In genomic region chr12:91222746-91223145, GRCh38 we compare ENCODE assay signal across 15 cellular contexts. TPM values are rescaled to one million over a fixed set of nuclear protein-coding genes. Genes with fewer than 3 reads are reported as not detected.
DNase-seq lines count a peak whose midpoint lies in the region; ATAC-seq and TF ChIP-seq lines count a peak whose summit lies in the region.
"Had no signal": no experiment of that assay in that cellular context is flagged by ENCODE, and none has a peak within 500 bp of the region (broad histone marks: within the 10 kb centered on the region; RNA-seq: fewer than 3 reads in every experiment).

No MANE protein-coding gene starts in this region.

- BruUV-seq in mammary epithelial cell (replicated peaks; lab: Mats Ljungman, UMichigan): no TSS peak

- in situ Hi-C loops in mammary epithelial cell (cut with MboI; ENCODE audit: low sequenced_read_pairs in 2 of 2): no loop called here

- H2AFZ ChIP-seq in SK-N-SH (ENCODE audit: low read depth) (peak overlapping the region; percentile 54; the same call in 1 of the 2 replicates), mammary epithelial cell (ENCODE audit: low read depth, low read length) (no peak overlapping the region), hepatocyte (no peak overlapping the region)
- H2AFZ ChIP-seq: parathyroid adenoma had no signal

- H3K4me2 ChIP-seq in SK-N-SH (no peak overlapping the region), mammary epithelial cell (ENCODE audit: insufficient read depth, low read depth, low read length) (no peak overlapping the region), hepatocyte (peak overlapping the region; percentile 10)

- TF ChIP-seq RAD21 in SK-N-SH (IDR thresholded peaks at IDR 0.05; ENCODE audit: low read length): no peak

- DNase-seq in SK-N-SH: no peak
- peak; percentile 11 for DNase-seq in mammary epithelial cell
- no peak for DNase-seq in hepatocyte (ENCODE audit: low spot score)
- DNase-seq in GF-D8 (lab: John Stamatoyannopoulos, UW): no peak
- no peak for DNase-seq in T-helper 1 cell
- no peak for DNase-seq in epidermal melanocyte (ENCODE audit: insufficient read length, low spot score)
- DNase-seq: activated T-cell treated with anti-CD3 and anti-CD28 coated beads, Interleukin-2, amount 50 U/mL, for 48 hours; dermis blood vessel endothelial cell; gastrocnemius medialis; NCI-H2107; NCI-H82 had no signal

- H3K9ac ChIP-seq in SK-N-SH: no peak overlapping the region
- no peak overlapping the region for H3K9ac ChIP-seq in mammary epithelial cell (ENCODE audit: insufficient read depth, low read length)
- H3K9ac ChIP-seq: parathyroid adenoma had no signal

- H3K27ac ChIP-seq in SK-N-SH (ENCODE audit: low read depth in 2 of 2, low read length in 1 of 2) (peak overlapping the region in 1 of 2 experiments; percentile 58; a peak in 2 of 4 replicates), mammary epithelial cell (ENCODE audit: insufficient read depth, low read depth, low read length) (no peak overlapping the region), hepatocyte (peak overlapping the region; percentile 27), urinary bladder (ENCODE audit: low read depth) (peak overlapping the region; percentile 38)
- H3K27ac ChIP-seq: 22Rv1, parathyroid adenoma had no signal

- H4K20me1 ChIP-seq in SK-N-SH (ENCODE audit: insufficient read depth): no peaks in the 10 kb centered on the region
- H4K20me1 ChIP-seq in mammary epithelial cell (ENCODE audit: insufficient read depth, low read length): no peaks in the 10 kb centered on the region
- no peaks in the 10 kb centered on the region for H4K20me1 ChIP-seq in hepatocyte (ENCODE audit: insufficient read depth, poor library complexity, severe bottlenecking)

- no peak for ATAC-seq in SK-N-SH treated with all-trans-retinoic acid at 6 μM for 48 hours
- ATAC-seq: gastrocnemius medialis had no signal

- POLR2A ChIA-PET in SK-N-SH (lab: Yijun Ruan, JAX): no interaction called here

- TF ChIP-seq CTCF in SK-N-SH (IDR thresholded peaks at IDR 0.05) (no peak), mammary epithelial cell (conservative IDR thresholded peaks at IDR 0.05 in 1 of 2, IDR thresholded peaks at IDR 0.05 in 1 of 2; ENCODE audit: extremely low read depth in 1 of 2, insufficient read depth in 1 of 2, low read depth in 1 of 2, low read length in 2 of 2) (no peak), hepatocyte (IDR thresholded peaks at IDR 0.05; ENCODE audit: poor library complexity) (no peak)

- dilution Hi-C loops in mammary epithelial cell (cut with HindIII; ENCODE audit: low sequenced_read_pairs): no loop called here

- intact Hi-C loops in mammary epithelial cell (cut with micrococcal nuclease): no loop called here

- H3K27me3 ChIP-seq in SK-N-SH (ENCODE audit: insufficient read depth) (no peaks in the 10 kb centered on the region), mammary epithelial cell (ENCODE audit: insufficient read depth, low read length) (peaks cover 4% of the 10 kb centered on the region), hepatocyte (no peaks in the 10 kb centered on the region)
- H3K27me3 ChIP-seq: gastrocnemius medialis had no signal

- 47% methylated on average over 3 of the region's 3 CpGs for WGBS in SK-N-SH (ENCODE audit: low lambda C conversion rate)
- WGBS in mammary epithelial cell (ENCODE audit: low coverage, missing lambda C conversion rate): 69% methylated on average over 3 of the region's 3 CpGs
- WGBS in hepatocyte (ENCODE audit: low lambda C conversion rate, missing lambda C conversion rate): 68% methylated on average over 3 of the region's 3 CpGs
- WGBS in urinary bladder: 52% methylated on average over 3 of the region's 3 CpGs

- 0 out of 4 replicates have a peak, but pooled peaks cover 0 to 4% of the 10 kb centered on the region in 2 experiments for H3K4me1 ChIP-seq in SK-N-SH (ENCODE audit: control insufficient read depth in 1 of 2, insufficient read depth in 2 of 2, low read depth in 1 of 2, low read length in 1 of 2)
- no peaks in the 10 kb centered on the region for H3K4me1 ChIP-seq in mammary epithelial cell (ENCODE audit: insufficient read depth, low read length)
- no peaks in the 10 kb centered on the region for H3K4me1 ChIP-seq in hepatocyte (ENCODE audit: insufficient read depth)
- no peaks in the 10 kb centered on the region for H3K4me1 ChIP-seq in urinary bladder (ENCODE audit: insufficient read depth)
- H3K4me1 ChIP-seq: gastrocnemius medialis, parathyroid adenoma had no signal

- H3F3A ChIP-seq in SK-N-SH (replicated peaks; ENCODE audit: insufficient read depth): peaks cover 3% of the 10 kb centered on the region

- CTCF ChIA-PET in SK-N-SH (lab: Yijun Ruan, JAX): no interaction called here
- CTCF ChIA-PET in mammary epithelial cell (lab: Charles Lee; ENCODE audit: low non-redundant PET): no interaction called here

- TF ChIP-seq EP300 in SK-N-SH (IDR thresholded peaks at IDR 0.05; ENCODE audit: borderline replicate concordance in 1 of 2, low read depth in 1 of 2, low read length in 1 of 2): no peak

- H3K9me2 ChIP-seq in SK-N-SH (no peaks in the 10 kb centered on the region), hepatocyte (replicated peaks; ENCODE audit: insufficient read depth) (no peaks in the 10 kb centered on the region)

- H3K9me3 ChIP-seq in SK-N-SH: no peaks in the 10 kb centered on the region
- no peaks in the 10 kb centered on the region for H3K9me3 ChIP-seq in mammary epithelial cell (replicated peaks; ENCODE audit: insufficient read depth, low read length)
- no peaks in the 10 kb centered on the region for H3K9me3 ChIP-seq in hepatocyte (ENCODE audit: low read depth)
- H3K9me3 ChIP-seq: gastrocnemius medialis had no signal

- H3K79me2 ChIP-seq in SK-N-SH (ENCODE audit: insufficient read depth): no peaks in the 10 kb centered on the region
- no peaks in the 10 kb centered on the region for H3K79me2 ChIP-seq in mammary epithelial cell (ENCODE audit: insufficient read depth, low read length)
- no peaks in the 10 kb centered on the region for H3K79me2 ChIP-seq in hepatocyte
- H3K79me2 ChIP-seq: parathyroid adenoma had no signal

- H3K36me3 ChIP-seq in SK-N-SH (replicated peaks in 1 of 2; ENCODE audit: control insufficient read depth in 1 of 2, insufficient read depth in 2 of 2, low read length in 1 of 2): no peaks in the 10 kb centered on the region
- H3K36me3 ChIP-seq in mammary epithelial cell (ENCODE audit: insufficient read depth, low read length): no peaks in the 10 kb centered on the region
- H3K36me3 ChIP-seq in hepatocyte (replicated peaks; ENCODE audit: insufficient read depth, low read depth): no peaks in the 10 kb centered on the region
- H3K36me3 ChIP-seq in urinary bladder (ENCODE audit: insufficient read depth): no peaks in the 10 kb centered on the region
- H3K36me3 ChIP-seq: gastrocnemius medialis had no signal

- no peak overlapping the region for H3K4me3 ChIP-seq in SK-N-SH (ENCODE audit: low read depth in 2 of 2, low read length in 1 of 2)
- H3K4me3 ChIP-seq in mammary epithelial cell (replicated peaks in 1 of 3; ENCODE audit: insufficient read depth in 1 of 3, low read depth in 2 of 3, low read length in 3 of 3): no peak overlapping the region
- H3K4me3 ChIP-seq in hepatocyte: no peak overlapping the region
- no peak overlapping the region for H3K4me3 ChIP-seq in urinary bladder (ENCODE audit: low read depth, low read length)
- H3K4me3 ChIP-seq: gastrocnemius medialis had no signal

TF ChIP-seq in SK-N-SH, 30 proteins besides CTCF, POLR2A, EP300 and RAD21:
- TF ChIP-seq FOSL2 (IDR thresholded peaks at IDR 0.05; ENCODE audit: borderline replicate concordance, low read depth): 0 out of 2 replicates have a peak, but pooled peaks have one; percentile 14
- TF ChIP-seq TEAD4 (IDR thresholded peaks at IDR 0.05; ENCODE audit: borderline replicate concordance, insufficient read depth): no peak
- TF ChIP-seq TAF1 (IDR thresholded peaks at IDR 0.05; ENCODE audit: borderline replicate concordance, low read depth, low read length): no peak

TF ChIP-seq in SK-N-SH treated with all-trans-retinoic acid at 6 μM for 48 hours, 23 proteins besides CTCF, POLR2A, EP300 and RAD21 (continues in another document):
- TF ChIP-seq ZNF565 (CRISPR knock-in tag; conservative IDR thresholded peaks at IDR 0.05; ENCODE audit: low read depth) (no peak), TSHZ2 (CRISPR knock-in tag; IDR thresholded peaks at IDR 0.05) (no peak), GLIS3 (CRISPR knock-in tag; IDR thresholded peaks at IDR 0.05) (no peak), ESRRG (CRISPR knock-in tag; IDR thresholded peaks at IDR 0.05) (no peak), ZNF70 (CRISPR knock-in tag; IDR thresholded peaks at IDR 0.05) (no peak), ARNTL (CRISPR knock-in tag; IDR thresholded peaks at IDR 0.05; ENCODE audit: borderline replicate concordance, low read depth) (no peak)

RNA-seq across cellular contexts. Expression of gene DCN, which starts 40.1 kb away (rescaled TPM):
- 5.5 and 8.9 TPM in 2 replicates for polyA plus RNA-seq in SK-N-SH (2012; rRNA removed)
- polyA plus RNA-seq in SK-N-SH (2012; cell fraction: cytosol; rRNA removed): 5.9 and 7.0 TPM in 2 replicates
- polyA plus RNA-seq in SK-N-SH (2012; cell fraction: nucleus; rRNA removed): 3.5 and 7.3 TPM in 2 replicates
- total RNA-seq in mammary epithelial cell: 1 to 10 TPM in 1 of 2 donors, under 1 TPM in 1; 0.75 to 3.2 TPM
- 11.4 TPM for polyA plus RNA-seq in mammary epithelial cell
- polyA minus RNA-seq in mammary epithelial cell: not detected
- total RNA-seq in hepatocyte: 1,789 and 1,996 TPM in 2 replicates
- polyA plus RNA-seq in hepatocyte: 2,382 and 2,576 TPM in 2 replicates
- 3,503 TPM for total RNA-seq in urinary bladder
- polyA plus RNA-seq in urinary bladder: 2,925 TPM

Comparison
In these comparisons a context has a peak if more than half of its experiments do, and no peak if none do; other contexts are left out.
1. RNA of gene DCN, which starts 40.1 kb away (polyA plus RNA-seq): 2,925 TPM in urinary bladder (single experiment) and 2,382 to 2,576 TPM in hepatocyte; 11.4 TPM in mammary epithelial cell (single experiment) and 3.5 to 8.9 TPM in SK-N-SH; every median in the first group is over 100 times any median in the second.